Comparison of ENCODE assay signal across 9 cellular contexts in genomic region chr7:7180725-7181428, GRCh38. TPM values are rescaled to one million over a fixed set of nuclear protein-coding genes. Genes with fewer than 3 reads are reported as not detected.
A peak's percentile ranks its signal among the peaks of the same experiment; 100 is the strongest.
DNase-seq lines count a peak whose midpoint lies in the region; ATAC-seq and TF ChIP-seq lines count a peak whose summit lies in the region.
"Had no signal": no experiment of that assay in that cellular context is flagged by ENCODE, and none has a peak within 500 bp of the region (broad histone marks: within the 10 kb centered on the region; RNA-seq: fewer than 3 reads in every experiment).

No MANE protein-coding gene starts in this region.

- H4K8ac ChIP-seq in mesenchymal stem cell (ENCODE audit: low read length), result no peak overlapping the region

- H3K23ac ChIP-seq in mesenchymal stem cell (ENCODE audit: low read length in 2 of 2), result no peak overlapping the region

- H3K9ac ChIP-seq in mesenchymal stem cell (ENCODE audit: low read length), result peak overlapping the region; percentile 91

- H3K9me3 Mint-ChIP-seq in activated T-cell treated with anti-CD3 and anti-CD28 coated beads, Interleukin-2, amount 50 U/mL, for 72 hours, result no peaks in the 10 kb centered on the region
- H3K9me3 Mint-ChIP-seq in activated naive CD8-positive, alpha-beta T cell treated with anti-CD3 and anti-CD28 coated beads, Interleukin-2, amount 10 ng/mL, durations not matched to agents 7 days and 5 days, result no peaks in the 10 kb centered on the region

- H4K91ac ChIP-seq in mesenchymal stem cell (ENCODE audit: low read length), result no peak overlapping the region

- POLR2A ChIA-PET in activated naive CD8-positive, alpha-beta T cell treated with anti-CD3 and anti-CD28 coated beads, Interleukin-2, amount 10 ng/mL, durations not matched to agents 7 days and 5 days (lab: Charles Lee), result interaction anchor here (0.8 to 3.2 kb wide), 8 partner anchors 20 to 461 kb away, joined by 3 to 38 read pairs (median 8); no protein-coding TSS in a partner anchor

- TF ChIP-seq CTCF in tibial artery (IDR thresholded peaks at IDR 0.05), result no peak

- no peak overlapping the region for H2BK15ac ChIP-seq in mesenchymal stem cell (ENCODE audit: low read depth, poor library complexity, severe bottlenecking)

- no peaks in the 10 kb centered on the region for H3K9me3 ChIP-seq in mesenchymal stem cell (ENCODE audit: control insufficient read depth, low read length)
- H3K9me3 ChIP-seq in tibial artery, result no peaks in the 10 kb centered on the region

- no peak overlapping the region for H2AFZ ChIP-seq in mesenchymal stem cell (ENCODE audit: low read depth, low read length)

- no peaks in the 10 kb centered on the region for H3K27me3 ChIP-seq in mesenchymal stem cell (ENCODE audit: control insufficient read depth in 1 of 2, insufficient read depth in 1 of 2, low read length in 2 of 2)
- no peaks in the 10 kb centered on the region for H3K27me3 ChIP-seq in tibial artery

- H3K18ac ChIP-seq in mesenchymal stem cell (ENCODE audit: low read depth in 1 of 2, low read length in 2 of 2), result no peak overlapping the region

- H2AK5ac ChIP-seq in mesenchymal stem cell (ENCODE audit: low read length, severe bottlenecking), result peak overlapping the region; percentile 84

- intact Hi-C loops in tibial artery (cut with DNase I; ENCODE audit: low total_unique reads), result no loop called here

- no peaks in the 10 kb centered on the region for H3K27me3 Mint-ChIP-seq in activated T-cell treated with anti-CD3 and anti-CD28 coated beads, Interleukin-2, amount 50 U/mL, for 72 hours (ENCODE audit: low read depth)
- H3K27me3 Mint-ChIP-seq in activated naive CD8-positive, alpha-beta T cell treated with anti-CD3 and anti-CD28 coated beads, Interleukin-2, amount 10 ng/mL, durations not matched to agents 7 days and 5 days, result no peaks in the 10 kb centered on the region

- H2BK120ac ChIP-seq in mesenchymal stem cell (ENCODE audit: low read depth, low read length), result peak overlapping the region; percentile 34

- peaks cover 13% of the 10 kb centered on the region for H3K79me1 ChIP-seq in mesenchymal stem cell (replicated peaks; ENCODE audit: low read length, poor library complexity, severe bottlenecking)

- H3K4me1 ChIP-seq in mesenchymal stem cell (ENCODE audit: control insufficient read depth, insufficient read depth, low read depth, low read length) (peaks cover 2% of the 10 kb centered on the region), tibial artery (peaks cover 0 to 17% (median 4%) of the 10 kb centered on the region in 4 donors)

- peaks cover 38% of the 10 kb centered on the region for H3K4me1 Mint-ChIP-seq in activated T-cell treated with anti-CD3 and anti-CD28 coated beads, Interleukin-2, amount 50 U/mL, for 72 hours (ENCODE audit: low read depth)
- peaks cover 19% of the 10 kb centered on the region for H3K4me1 Mint-ChIP-seq in activated naive CD8-positive, alpha-beta T cell treated with anti-CD3 and anti-CD28 coated beads, Interleukin-2, amount 10 ng/mL, durations not matched to agents 7 days and 5 days

- DNase-seq in activated T-cell treated with anti-CD3 and anti-CD28 coated beads, Interleukin-2, amount 50 U/mL, for 72 hours, result no peak
- DNase-seq in activated T-cell treated with anti-CD3 and anti-CD28 coated beads, Interleukin-2, amount 50 U/mL, for 1 hour, result no peak
- no peak for DNase-seq in activated naive CD8-positive, alpha-beta T cell treated with anti-CD3 and anti-CD28 coated beads, Interleukin-2, amount 10 ng/mL, durations not matched to agents 7 days and 5 days
- DNase-seq in mesenchymal stem cell (no peak), tibial artery (no peak), SKM-1 (lab: John Stamatoyannopoulos, UW; ENCODE audit: unreplicated experiment) (no peak), COLO668 (lab: John Stamatoyannopoulos, UW; ENCODE audit: unreplicated experiment) (no peak)
- DNase-seq: NCI-H1930 had no signal

- H3K14ac ChIP-seq in mesenchymal stem cell (ENCODE audit: low read length in 2 of 2), result no peak overlapping the region

- peak overlapping the region; percentile 98 for H3K27ac ChIP-seq in mesenchymal stem cell (ENCODE audit: low read length, poor library complexity, severe bottlenecking)
- peak overlapping the region; percentile 96 to 97 for H3K27ac ChIP-seq in tibial artery

- H3K36me3 Mint-ChIP-seq in activated T-cell treated with anti-CD3 and anti-CD28 coated beads, Interleukin-2, amount 50 U/mL, for 72 hours (ENCODE audit: insufficient read depth in 2 of 2), result peaks cover 0 to 1% of the 10 kb centered on the region in 2 donors
- H3K36me3 Mint-ChIP-seq in activated naive CD8-positive, alpha-beta T cell treated with anti-CD3 and anti-CD28 coated beads, Interleukin-2, amount 10 ng/mL, durations not matched to agents 7 days and 5 days, result peaks cover 16% of the 10 kb centered on the region

- peak overlapping the region; percentile 18 for H3K27ac Mint-ChIP-seq in activated T-cell treated with anti-CD3 and anti-CD28 coated beads, Interleukin-2, amount 50 U/mL, for 72 hours
- H3K27ac Mint-ChIP-seq in activated naive CD8-positive, alpha-beta T cell treated with anti-CD3 and anti-CD28 coated beads, Interleukin-2, amount 10 ng/mL, durations not matched to agents 7 days and 5 days, result peak overlapping the region; percentile 96

- no peak overlapping the region for H3K4ac ChIP-seq in mesenchymal stem cell (ENCODE audit: low read depth in 1 of 2, low read length in 2 of 2)

- H2BK5ac ChIP-seq in mesenchymal stem cell (ENCODE audit: low read depth, low read length, poor library complexity, severe bottlenecking), result no peak overlapping the region

- ATAC-seq in activated T-cell treated with anti-CD3 and anti-CD28 coated beads, Interleukin-2, amount 50 U/mL, for 72 hours (replicated peaks in 1 of 2), result no peak
- no peak for ATAC-seq in activated naive CD8-positive, alpha-beta T cell treated with anti-CD3 and anti-CD28 coated beads, Interleukin-2, amount 10 ng/mL, durations not matched to agents 7 days and 5 days (ENCODE audit: low read depth)
- ATAC-seq in esophagus mucosa, result no peak

- 96% methylated on average over 7 of the region's 8 CpGs for WGBS in mesenchymal stem cell

- H2BK12ac ChIP-seq in mesenchymal stem cell (ENCODE audit: low read length in 2 of 2), result no peak overlapping the region

- H3K4me3 Mint-ChIP-seq in activated T-cell treated with anti-CD3 and anti-CD28 coated beads, Interleukin-2, amount 50 U/mL, for 72 hours, result peak overlapping the region; percentile 90 to 97
- H3K4me3 Mint-ChIP-seq in activated naive CD8-positive, alpha-beta T cell treated with anti-CD3 and anti-CD28 coated beads, Interleukin-2, amount 10 ng/mL, durations not matched to agents 7 days and 5 days, result peak overlapping the region; percentile 99

- peak overlapping the region in 1 of 2 experiments; percentile 85 for H3K4me3 ChIP-seq in mesenchymal stem cell (ENCODE audit: insufficient read depth in 1 of 2, low read depth in 1 of 2, low read length in 2 of 2)
- peak overlapping the region in 1 of 2 donors; percentile 93 for H3K4me3 ChIP-seq in tibial artery

- H3K4me2 ChIP-seq in mesenchymal stem cell (ENCODE audit: low read length, poor library complexity, severe bottlenecking), result no peak overlapping the region

- H3K36me3 ChIP-seq in mesenchymal stem cell (ENCODE audit: control insufficient read depth in 1 of 2, insufficient read depth in 2 of 2, low read depth in 1 of 2, low read length in 2 of 2), result peaks cover 5 to 17% of the 10 kb centered on the region in 2 experiments
- H3K36me3 ChIP-seq in tibial artery, result no peaks in the 10 kb centered on the region

RNA-seq across cellular contexts. Expression of gene C1GALT1, which starts 1.5 kb away (rescaled TPM):
- 10 to 100 TPM; 31.0 to 31.8 TPM for total RNA-seq in activated T-cell treated with anti-CD3 and anti-CD28 coated beads, Interleukin-2, amount 50 U/mL, for 72 hours
- total RNA-seq in activated naive CD8-positive, alpha-beta T cell treated with anti-CD3 and anti-CD28 coated beads, Interleukin-2, amount 10 ng/mL, durations not matched to agents 7 days and 5 days, result 10 to 100 TPM; 48.8 to 51.4 TPM
- 13.5 TPM for polyA plus RNA-seq in mesenchymal stem cell (2013, experiment 1 of 2)
- polyA plus RNA-seq in mesenchymal stem cell (2013, experiment 2 of 2), result 13.7 TPM
- 33.7 TPM for total RNA-seq in esophagus mucosa
